1 cellular context compared by ENCODE assay signal in the genomic region with DNA sequence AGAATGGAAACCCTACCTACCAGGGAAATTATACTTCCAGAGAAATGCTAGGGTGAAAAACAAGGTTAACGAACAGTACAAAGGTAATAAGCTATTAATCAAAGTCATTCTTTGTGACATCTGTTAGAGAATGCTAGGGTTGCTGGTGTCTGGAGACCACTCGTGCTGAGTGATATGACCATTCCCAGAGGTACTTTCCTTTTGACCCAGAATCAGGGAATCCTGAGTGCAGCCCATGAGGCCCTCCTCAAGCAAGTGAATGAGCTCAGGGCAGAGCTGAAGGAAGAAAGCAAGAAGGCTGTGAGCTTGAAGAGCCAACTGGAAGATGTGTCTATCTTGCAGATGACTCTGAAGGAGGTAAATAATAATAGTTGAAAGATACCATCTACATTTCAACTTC.
TF ChIP-seq lines count a peak whose summit lies in the region.

No MANE protein-coding gene starts in this region.

TF ChIP-seq in H1, 55 proteins besides CTCF, POLR2A, EP300 and RAD21:
- TF ChIP-seq SP2 (IDR thresholded peaks at IDR 0.05; ENCODE audit: low read length), result no peak
- TF ChIP-seq BACH1 (IDR thresholded peaks at IDR 0.05; ENCODE audit: low read length), result no peak
- no peak for TF ChIP-seq POU5F1 (IDR thresholded peaks at IDR 0.05; ENCODE audit: low read depth, low read length)
- no peak for TF ChIP-seq MAFK (IDR thresholded peaks at IDR 0.05; ENCODE audit: low read depth, low read length)
- TF ChIP-seq RNF2 (IDR thresholded peaks at IDR 0.05; ENCODE audit: borderline replicate concordance, low read depth, low read length, missing control alignments, poor library complexity, severe bottlenecking), result no peak
- TF ChIP-seq TEAD4 (IDR thresholded peaks at IDR 0.05; ENCODE audit: low read depth, low read length), result no peak
- no peak for TF ChIP-seq SRF (IDR thresholded peaks at IDR 0.05; ENCODE audit: low read depth, low read length)
- no peak for TF ChIP-seq CTBP2 (IDR thresholded peaks at IDR 0.05; ENCODE audit: borderline replicate concordance, insufficient read depth, insufficient read length, low read length)
- TF ChIP-seq RXRA (IDR thresholded peaks at IDR 0.05; ENCODE audit: insufficient read depth, low read depth, low read length), result no peak
- TF ChIP-seq GABPA (IDR thresholded peaks at IDR 0.05; ENCODE audit: borderline replicate concordance, insufficient read depth, low read length), result no peak
- TF ChIP-seq, protein P1, sequence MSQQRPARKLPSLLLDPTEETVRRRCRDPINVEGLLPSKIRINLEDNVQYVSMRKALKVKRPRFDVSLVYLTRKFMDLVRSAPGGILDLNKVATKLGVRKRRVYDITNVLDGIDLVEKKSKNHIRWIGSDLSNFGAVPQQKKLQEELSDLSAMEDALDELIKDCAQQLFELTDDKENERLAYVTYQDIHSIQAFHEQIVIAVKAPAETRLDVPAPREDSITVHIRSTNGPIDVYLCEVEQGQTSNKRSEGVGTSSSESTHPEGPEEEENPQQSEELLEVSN (IDR thresholded peaks at IDR 0.05), result no peak
- TF ChIP-seq TBP (IDR thresholded peaks at IDR 0.05; ENCODE audit: low read depth, low read length), result no peak
- no peak for TF ChIP-seq GTF2F1 (IDR thresholded peaks at IDR 0.05; ENCODE audit: borderline replicate concordance, low read depth, low read length)
